ENCODE assay signal across 11 cellular contexts in the genomic region with DNA sequence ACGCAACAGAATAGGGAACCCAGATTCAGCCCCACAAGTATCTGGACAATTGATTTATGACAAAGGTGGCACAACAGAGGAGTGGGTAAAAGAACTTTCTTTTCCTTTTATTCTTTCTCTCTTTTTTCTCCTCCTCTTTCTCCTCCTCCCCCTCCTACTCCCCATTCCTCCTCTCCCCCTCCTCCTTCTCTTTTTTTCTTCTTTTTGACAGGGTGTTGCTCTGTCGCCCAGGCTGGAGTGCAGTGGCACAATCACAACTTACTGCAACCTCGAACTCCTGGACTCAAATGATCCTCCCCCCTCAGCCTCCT. TPM values are rescaled to one million over a fixed set of nuclear protein-coding genes. Genes with fewer than 3 reads are reported as not detected.
A peak's percentile ranks its signal among the peaks of the same experiment; 100 is the strongest.
DNase-seq lines count a peak whose midpoint lies in the region; ATAC-seq, FAIRE-seq and TF ChIP-seq lines count a peak whose summit lies in the region.
"Had no signal": no experiment of that assay in that cellular context is flagged by ENCODE, and none has a peak within 500 bp of the region (broad histone marks: within the 10 kb centered on the region; RNA-seq: fewer than 3 reads in every experiment).

No MANE protein-coding gene starts in this region.

- no peaks in the 10 kb centered on the region for H3K9me2 ChIP-seq in OCI-LY1 (ENCODE audit: low read depth, low read length)

- ATAC-seq in left lobe of liver = no peak

- POLR2A ChIA-PET in CD8-positive, alpha-beta memory T cell (lab: Charles Lee) = interaction anchor here (1.1 to 3.1 kb wide), 2 partner anchors 17 to 24 kb away, joined by 3 to 35 read pairs; partner anchors contain the start of genes ABI3 and GNGT2
- POLR2A ChIA-PET in H1 (lab: Charles Lee; ENCODE audit: partially characterized antibody) = interaction anchor here (1.4 to 3.8 kb wide), 5 partner anchors 14 to 31 kb away, joined by 3 to 13 read pairs (median 4); partner anchors contain the start of genes ABI3 and GNGT2

- no peak for TF ChIP-seq POLR2A in H1 (IDR thresholded peaks at IDR 0.05; ENCODE audit: control extremely low read depth in 1 of 2, low read depth in 2 of 2, low read length in 2 of 2)

- no peak for DNase-seq in CD8-positive, alpha-beta memory T cell
- DNase-seq in H1 (ENCODE audit: low read depth in 1 of 2, low spot score in 2 of 2) (no peak), NCI-H2196 treated with DMSO at 0.1 percent for 48 hours (lab: John Stamatoyannopoulos, UW; ENCODE audit: unreplicated experiment) (no peak), left lobe of liver (ENCODE audit: low spot score) (no peak), GOT3 (lab: John Stamatoyannopoulos, UW) (no peak), dedifferentiated amniotic fluid mesenchymal stem cell (ENCODE audit: extremely low spot score) (no peak)
- DNase-seq: DND-41; stimulated activated CD4-positive, alpha-beta T cell treated with anti-CD3 and anti-CD28 coated beads, Interleukin-4, amount 100 ng/mL, for 4 hours had no signal

- no peak overlapping the region for H2BK20ac ChIP-seq in H1 (ENCODE audit: low read length)

- H3K9ac ChIP-seq in OCI-LY1 (ENCODE audit: low read length) = no peak overlapping the region
- peak overlapping the region in 1 of 4 experiments; percentile 76; a peak in 2 of 7 replicates for H3K9ac ChIP-seq in H1 (replicated peaks in 1 of 4; ENCODE audit: extremely low read depth in 1 of 4, low read depth in 3 of 4, low read length in 3 of 4)
- no peak overlapping the region for H3K9ac ChIP-seq in rectal smooth muscle tissue (ENCODE audit: low read length)

- no peaks in the 10 kb centered on the region for H3K79me1 ChIP-seq in H1 (ENCODE audit: low read depth, low read length)

- peaks cover 0 to 4% (median 0%) of the 10 kb centered on the region in 5 donors for H3K9me3 Mint-ChIP-seq in CD8-positive, alpha-beta memory T cell

- H3K27ac ChIP-seq in CD8-positive, alpha-beta memory T cell (ENCODE audit: low read depth, low read length) = no peak overlapping the region
- H3K27ac ChIP-seq in OCI-LY1 (ENCODE audit: low read depth, low read length, poor library complexity, severe bottlenecking) = no peak overlapping the region
- H3K27ac ChIP-seq in H1 (ENCODE audit: low read depth, low read length) = no peak overlapping the region
- peak overlapping the region; percentile 50 for H3K27ac ChIP-seq in rectal smooth muscle tissue (ENCODE audit: low read depth, low read length)

- H4K5ac ChIP-seq in H1 (ENCODE audit: insufficient read length, low read depth, low read length) = no peak overlapping the region

- no peak overlapping the region for H2BK5ac ChIP-seq in H1 (ENCODE audit: low read depth, low read length)

- no peak overlapping the region for H3K23ac ChIP-seq in H1 (ENCODE audit: insufficient read length)

- peaks cover 0 to 12% of the 10 kb centered on the region in 2 donors for H3K27me3 Mint-ChIP-seq in CD8-positive, alpha-beta memory T cell

- H2AK5ac ChIP-seq in H1 (ENCODE audit: low read depth, low read length) = no peak overlapping the region

- 0 out of 2 replicates have a peak overlapping the region, but pooled peaks have one; percentile 19 for H2BK15ac ChIP-seq in H1 (ENCODE audit: low read length)

- no peak overlapping the region for H2BK120ac ChIP-seq in H1 (replicated peaks; ENCODE audit: low read depth, low read length)

- no peak overlapping the region for H3K56ac ChIP-seq in H1 (replicated peaks; ENCODE audit: insufficient read length, low read depth, low read length)

- H3K27ac Mint-ChIP-seq in CD8-positive, alpha-beta memory T cell = peak overlapping the region in 7 of 8 donors; percentile 11 to 99 (median 31)

- TF ChIP-seq CTCF in OCI-LY1 (IDR thresholded peaks at IDR 0.05; ENCODE audit: low read length) = no peak
- no peak for TF ChIP-seq CTCF in H1 (IDR thresholded peaks at IDR 0.05; ENCODE audit: control extremely low read depth in 1 of 3, insufficient read depth in 1 of 3, low read depth in 1 of 3, low read length in 3 of 3)

- no peak overlapping the region for H4K91ac ChIP-seq in H1 (replicated peaks; ENCODE audit: insufficient read length, low read length)

- 68% methylated on average over 3 of the region's 3 CpGs; no CpG with 5 or more reads in 1 of the 2 experiments for WGBS in H1 (ENCODE audit: extremely low coverage in 1 of 2, insufficient coverage in 1 of 2, insufficient read length in 1 of 2, insufficient replicate concordance in 2 of 2, low coverage in 1 of 2, low lambda C conversion rate in 2 of 2, missing lambda C conversion rate in 1 of 2), 2 experiments

- peaks cover 0 to 15% (median 0%) of the 10 kb centered on the region in 3 donors for H3K36me3 Mint-ChIP-seq in CD8-positive, alpha-beta memory T cell

- FAIRE-seq in H1 (lab: Jason Lieb, UNC) = no peak

- H3K4me3 ChIP-seq in CD8-positive, alpha-beta memory T cell (ENCODE audit: low read length) = no peak overlapping the region
- no peak overlapping the region for H3K4me3 ChIP-seq in OCI-LY1 (ENCODE audit: low read depth, low read length, poor library complexity, severe bottlenecking)
- peak overlapping the region; percentile 78 to 97 (median 95); a peak in 6 of 8 replicates for H3K4me3 ChIP-seq in H1 (ENCODE audit: extremely low read depth in 1 of 4, insufficient read depth in 2 of 4, low read depth in 3 of 4, low read length in 4 of 4)
- H3K4me3 ChIP-seq in rectal smooth muscle tissue (ENCODE audit: low read length) = no peak overlapping the region

- H2AFZ ChIP-seq in OCI-LY1 (ENCODE audit: low read length) (no peak overlapping the region), H1 (ENCODE audit: low read length) (peak overlapping the region; percentile 99)

- no peak for TF ChIP-seq EP300 in H1 (IDR thresholded peaks at IDR 0.05; ENCODE audit: borderline replicate concordance in 1 of 2, low read depth in 2 of 2, low read length in 2 of 2)

- H4K20me1 ChIP-seq in OCI-LY1 (ENCODE audit: insufficient read depth, low read length) (no peaks in the 10 kb centered on the region), H1 (replicated peaks in 1 of 2; ENCODE audit: control insufficient read depth in 1 of 2, insufficient read depth in 2 of 2, low read length in 2 of 2) (no peaks in the 10 kb centered on the region)

- H3K4me2 ChIP-seq in OCI-LY1 (ENCODE audit: low read length) (peak overlapping the region; percentile 83; the same call in 1 of the 2 replicates), H1 (ENCODE audit: insufficient read depth in 1 of 2, low read depth in 2 of 2, low read length in 2 of 2) (peak overlapping the region; percentile 86 to 99)

- no peak overlapping the region for H3K4ac ChIP-seq in H1 (replicated peaks; ENCODE audit: insufficient read length, low read depth, low read length)

- TF ChIP-seq RAD21 in H1 (IDR thresholded peaks at IDR 0.05 in 1 of 2, conservative IDR thresholded peaks at IDR 0.05 in 1 of 2; ENCODE audit: low read depth in 2 of 2, low read length in 2 of 2) = no peak

- peaks cover 23 to 43% (median 40%) of the 10 kb centered on the region in 3 donors for H3K4me1 Mint-ChIP-seq in CD8-positive, alpha-beta memory T cell

- no peaks in the 10 kb centered on the region for H3K36me3 ChIP-seq in CD8-positive, alpha-beta memory T cell (ENCODE audit: insufficient read depth, low read length)
- no peaks in the 10 kb centered on the region for H3K36me3 ChIP-seq in OCI-LY1 (ENCODE audit: insufficient read depth, low read length)
- no peaks in the 10 kb centered on the region for H3K36me3 ChIP-seq in H1 (ENCODE audit: control insufficient read depth in 2 of 4, insufficient read depth in 4 of 4, low read length in 3 of 4)
- H3K36me3 ChIP-seq in rectal smooth muscle tissue (ENCODE audit: control insufficient read depth, insufficient read depth, low read length) = no peaks in the 10 kb centered on the region

- H3K27me3 ChIP-seq in CD8-positive, alpha-beta memory T cell (ENCODE audit: insufficient read depth, low read length, poor library complexity, severe bottlenecking) = no peaks in the 10 kb centered on the region
- H3K27me3 ChIP-seq in OCI-LY1 (ENCODE audit: insufficient read depth, low read length) = no peaks in the 10 kb centered on the region
- H3K27me3 ChIP-seq in H1 (replicated peaks in 1 of 4; ENCODE audit: control insufficient read depth in 3 of 4, extremely low read depth in 1 of 4, insufficient read depth in 3 of 4, low read length in 3 of 4) = no peaks in the 10 kb centered on the region; a peak in 1 of 7 replicates
- H3K27me3 ChIP-seq in rectal smooth muscle tissue (ENCODE audit: control insufficient read depth, insufficient read depth, low read length) = no peaks in the 10 kb centered on the region

- peaks cover 4% of the 10 kb centered on the region for H3K4me1 ChIP-seq in CD8-positive, alpha-beta memory T cell (ENCODE audit: insufficient read depth, low read length)
- H3K4me1 ChIP-seq in OCI-LY1 (ENCODE audit: insufficient read depth, low read length, severe bottlenecking) (peaks cover 23% of the 10 kb centered on the region), H1 (replicated peaks in 1 of 4; ENCODE audit: control insufficient read depth in 3 of 4, insufficient read depth in 4 of 4, low read length in 3 of 4) (peaks cover 0 to 3% (median 1%) of the 10 kb centered on the region in 4 experiments; a peak in 1 of 7 replicates), rectal smooth muscle tissue (ENCODE audit: control insufficient read depth, insufficient read depth, low read length) (no peaks in the 10 kb centered on the region)

- CTCF ChIA-PET in CD8-positive, alpha-beta memory T cell (lab: Charles Lee) = interaction anchor here (1.0 to 12.6 kb wide), 4 partner anchors 14 to 33 kb away, joined by 3 to 173 read pairs (median 88); partner anchors contain the start of genes ABI3, GNGT2 and PHOSPHO1
- CTCF ChIA-PET in H1 (lab: Charles Lee; ENCODE audit: partially characterized antibody) = interaction anchor here (0.6 to 2.4 kb wide), 8 partner anchors 14 to 834 kb away, joined by 3 to 6 read pairs (median 4); no protein-coding TSS in a partner anchor

- peak overlapping the region in 6 of 7 donors; percentile 12 to 97 (median 76) for H3K4me3 Mint-ChIP-seq in CD8-positive, alpha-beta memory T cell

- no peak overlapping the region for H4K8ac ChIP-seq in H1 (ENCODE audit: extremely low read depth, insufficient read depth, low read length)

- no peaks in the 10 kb centered on the region for H3K9me3 ChIP-seq in CD8-positive, alpha-beta memory T cell (ENCODE audit: low read length)
- no peaks in the 10 kb centered on the region for H3K9me3 ChIP-seq in OCI-LY1 (ENCODE audit: low read length)
- no peaks in the 10 kb centered on the region for H3K9me3 ChIP-seq in H1 (ENCODE audit: insufficient read depth in 2 of 2, low read depth in 1 of 2, low read length in 1 of 2)

- H3K79me2 ChIP-seq in OCI-LY1 (ENCODE audit: insufficient read depth, low read length) (no peaks in the 10 kb centered on the region), H1 (ENCODE audit: control insufficient read depth in 1 of 2, insufficient read depth in 2 of 2, low read length in 2 of 2) (no peaks in the 10 kb centered on the region)

- no peak overlapping the region for H3K14ac ChIP-seq in H1 (ENCODE audit: insufficient read length)

- 0 out of 2 replicates have a peak overlapping the region, but pooled peaks have one; percentile 6 for H2BK12ac ChIP-seq in H1 (ENCODE audit: low read depth, low read length)

- H3K18ac ChIP-seq in H1 (ENCODE audit: extremely low read depth, low read length) = no peak overlapping the region

- H3F3A ChIP-seq in OCI-LY1 (ENCODE audit: insufficient read depth, low read length) = no peaks in the 10 kb centered on the region

- H3K23me2 ChIP-seq in H1 (ENCODE audit: low read depth, low read length) = peaks cover 13% of the 10 kb centered on the region

RNA-seq across cellular contexts. Expression of gene GNGT2, which starts 16.1 kb away (rescaled TPM):
- total RNA-seq in CD8-positive, alpha-beta memory T cell = 10 to 100 TPM; 24.0 to 26.5 TPM
- polyA plus RNA-seq in CD8-positive, alpha-beta memory T cell = 33.6 TPM
- total RNA-seq in H1 (2021; fragmentation: NEBNext Ultra II Directional; extraction: Animal tissue kit (Norgen Biotek cat#: 25700)) = 0.73 and 1.4 TPM in 2 replicates
- polyA plus RNA-seq in H1 (2011; rRNA removed) = 1.3 and 1.7 TPM in 2 replicates
- 1.5 TPM for polyA plus RNA-seq in H1 (2011; cell fraction: cytosol; rRNA removed)
- 0.39 TPM for polyA plus RNA-seq in H1 (2011; cell fraction: nucleus; rRNA removed)
- polyA plus RNA-seq in H1 (2012, experiment 1 of 2) = 1.1 to 1.6 TPM (median 1.3 TPM) in 4 replicates
- polyA plus RNA-seq in H1 (2012, experiment 2 of 2) = 1.9 TPM
- polyA plus RNA-seq in H1 (2013, experiment 1 of 2) = 1.0 TPM
- polyA plus RNA-seq in H1 (2013, experiment 2 of 2) = 1.0 TPM
- 1.8 and 2.0 TPM in 2 replicates for polyA minus RNA-seq in H1 (2011; rRNA and poly(A)+ RNA removed)
- polyA minus RNA-seq in H1 (2011; cell fraction: cytosol; rRNA and poly(A)+ RNA removed) = not detected
- 1.00 TPM for polyA minus RNA-seq in H1 (2011; cell fraction: nucleus; rRNA and poly(A)+ RNA removed)
- total RNA-seq in left lobe of liver = 0.20 TPM

RNA-seq across cellular contexts. Expression of gene ABI3, which starts 16.3 kb away (rescaled TPM):
- 10 to 100 TPM; 46.4 to 48.5 TPM for total RNA-seq in CD8-positive, alpha-beta memory T cell
- 95.4 TPM for polyA plus RNA-seq in CD8-positive, alpha-beta memory T cell
- total RNA-seq in H1 (2021; fragmentation: NEBNext Ultra II Directional; extraction: Animal tissue kit (Norgen Biotek cat#: 25700)) = 1.1 and 1.3 TPM in 2 replicates
- 2.5 and 3.6 TPM in 2 replicates for polyA plus RNA-seq in H1 (2011; rRNA removed)
- 2.1 TPM for polyA plus RNA-seq in H1 (2011; cell fraction: cytosol; rRNA removed)
- 2.9 TPM for polyA plus RNA-seq in H1 (2011; cell fraction: nucleus; rRNA removed)
- 0.54 to 1.8 TPM (median 1.5 TPM) in 4 replicates for polyA plus RNA-seq in H1 (2012, experiment 1 of 2)
- 1.7 TPM for polyA plus RNA-seq in H1 (2012, experiment 2 of 2)
- 1.4 TPM for polyA plus RNA-seq in H1 (2013, experiment 1 of 2)
- polyA plus RNA-seq in H1 (2013, experiment 2 of 2) = 1.4 TPM
- polyA minus RNA-seq in H1 (2011; rRNA and poly(A)+ RNA removed) = 1.3 and 3.8 TPM in 2 replicates
- polyA minus RNA-seq in H1 (2011; cell fraction: cytosol; rRNA and poly(A)+ RNA removed) = 2.5 TPM
- 4.5 TPM for polyA minus RNA-seq in H1 (2011; cell fraction: nucleus; rRNA and poly(A)+ RNA removed)
- 4.0 TPM for total RNA-seq in left lobe of liver
- total RNA-seq: H4 had no signal

RNA-seq across cellular contexts. Expression of gene PHOSPHO1, which starts 36.3 kb away (rescaled TPM):
- not detected for total RNA-seq in CD8-positive, alpha-beta memory T cell
- polyA plus RNA-seq in CD8-positive, alpha-beta memory T cell = 0.91 TPM
- total RNA-seq in H1 (2021; fragmentation: NEBNext Ultra II Directional; extraction: Animal tissue kit (Norgen Biotek cat#: 25700)) = 0.34 and 0.73 TPM in 2 replicates
- 0.45 and 1.2 TPM in 2 replicates for polyA plus RNA-seq in H1 (2011; rRNA removed)
- polyA plus RNA-seq in H1 (2011; cell fraction: cytosol; rRNA removed) = 0.49 TPM
- polyA plus RNA-seq in H1 (2011; cell fraction: nucleus; rRNA removed) = 1.3 TPM
- polyA plus RNA-seq in H1 (2012, experiment 1 of 2) = 0.32 to 0.56 TPM (median 0.43 TPM) in 4 replicates
- polyA plus RNA-seq in H1 (2012, experiment 2 of 2) = 0.88 TPM
- polyA plus RNA-seq in H1 (2013, experiment 1 of 2) = 0.57 TPM
- 0.61 TPM for polyA plus RNA-seq in H1 (2013, experiment 2 of 2)
- 0.39 and 0.73 TPM in 2 replicates for polyA minus RNA-seq in H1 (2011; rRNA and poly(A)+ RNA removed)
- polyA minus RNA-seq in H1 (2011; cell fraction: cytosol; rRNA and poly(A)+ RNA removed) = 1.4 TPM
- polyA minus RNA-seq in H1 (2011; cell fraction: nucleus; rRNA and poly(A)+ RNA removed) = 1.8 TPM
- total RNA-seq in left lobe of liver = 0.28 TPM

Comparison
In these comparisons a context has a peak if more than half of its experiments do, and no peak if none do; other contexts are left out.
1. H3K4me3 ChIP-seq: peak in H1 (4 of 4); none in CD8-positive, alpha-beta memory T cell (single experiment), OCI-LY1 (single experiment) and rectal smooth muscle tissue (single experiment).
2. RNA of gene GNGT2, which starts 16.1 kb away (total RNA-seq): 24.0 to 26.5 TPM in CD8-positive, alpha-beta memory T cell; 0.73 to 1.4 TPM in H1 and 0.20 TPM in left lobe of liver (single experiment); every median in the first group is over 10 times any median in the second.